Comparison of ENCODE assay signal across 1 cellular context in the genomic region with DNA sequence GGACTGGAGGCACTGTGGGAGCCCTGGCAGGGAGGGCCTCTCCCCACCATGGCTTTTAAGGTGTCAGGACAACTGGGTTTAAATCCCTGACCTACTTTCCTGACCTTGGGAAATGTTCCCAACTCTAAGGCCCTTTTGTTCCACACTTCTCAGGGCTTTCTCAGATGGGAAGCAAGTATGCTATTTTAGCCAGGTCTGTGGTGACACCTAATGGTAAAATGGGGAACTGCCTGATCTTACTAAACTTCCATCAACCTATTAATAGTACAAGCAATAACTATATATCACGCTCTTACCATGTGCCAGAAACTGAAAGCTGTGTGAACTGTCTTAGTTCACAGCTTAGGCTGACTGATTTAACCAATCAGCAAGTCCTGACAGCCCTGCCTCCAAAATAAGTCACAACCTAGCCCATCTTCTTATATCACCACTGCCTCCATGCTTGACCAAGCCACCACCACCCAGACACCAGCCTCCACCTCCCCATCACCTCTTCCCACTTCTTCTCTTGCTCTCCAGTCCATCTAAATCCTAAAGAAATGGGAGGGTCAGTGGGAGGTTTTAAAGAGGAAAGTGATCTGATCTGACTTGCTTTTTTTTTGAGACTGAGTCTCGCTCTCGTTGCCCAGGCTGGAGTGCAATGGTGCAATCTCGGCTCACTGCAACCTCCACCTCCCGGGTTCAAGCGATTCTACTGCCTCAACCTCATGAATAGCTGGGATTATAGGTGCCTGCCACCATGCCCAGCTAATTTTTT.
TF ChIP-seq lines count a peak whose summit lies in the region.

No MANE protein-coding gene starts in this region.

TF ChIP-seq in GM23338, 12 proteins besides CTCF, POLR2A, EP300 and RAD21 (continued from another document):
- TF ChIP-seq ZNF462 (CRISPR knock-in tag; IDR thresholded peaks at IDR 0.05) = no peak
- no peak for TF ChIP-seq EZH2 (IDR thresholded peaks at IDR 0.05; ENCODE audit: low read depth, unreplicated experiment)
- no peak for TF ChIP-seq EZH2phosphoT487 (IDR thresholded peaks at IDR 0.05; ENCODE audit: unreplicated experiment)
- no peak for TF ChIP-seq ZNF114 (CRISPR knock-in tag; IDR thresholded peaks at IDR 0.05)
- no peak for TF ChIP-seq JUNB (IDR thresholded peaks at IDR 0.05; ENCODE audit: unreplicated experiment)
- TF ChIP-seq NANOG (IDR thresholded peaks at IDR 0.05; ENCODE audit: borderline replicate concordance) = no peak
- no peak for TF ChIP-seq STAT1 (IDR thresholded peaks at IDR 0.05; ENCODE audit: unreplicated experiment)
- no peak for TF ChIP-seq POLR2AphosphoS5 (IDR thresholded peaks at IDR 0.05; ENCODE audit: low read depth)
- TF ChIP-seq, protein P1, sequence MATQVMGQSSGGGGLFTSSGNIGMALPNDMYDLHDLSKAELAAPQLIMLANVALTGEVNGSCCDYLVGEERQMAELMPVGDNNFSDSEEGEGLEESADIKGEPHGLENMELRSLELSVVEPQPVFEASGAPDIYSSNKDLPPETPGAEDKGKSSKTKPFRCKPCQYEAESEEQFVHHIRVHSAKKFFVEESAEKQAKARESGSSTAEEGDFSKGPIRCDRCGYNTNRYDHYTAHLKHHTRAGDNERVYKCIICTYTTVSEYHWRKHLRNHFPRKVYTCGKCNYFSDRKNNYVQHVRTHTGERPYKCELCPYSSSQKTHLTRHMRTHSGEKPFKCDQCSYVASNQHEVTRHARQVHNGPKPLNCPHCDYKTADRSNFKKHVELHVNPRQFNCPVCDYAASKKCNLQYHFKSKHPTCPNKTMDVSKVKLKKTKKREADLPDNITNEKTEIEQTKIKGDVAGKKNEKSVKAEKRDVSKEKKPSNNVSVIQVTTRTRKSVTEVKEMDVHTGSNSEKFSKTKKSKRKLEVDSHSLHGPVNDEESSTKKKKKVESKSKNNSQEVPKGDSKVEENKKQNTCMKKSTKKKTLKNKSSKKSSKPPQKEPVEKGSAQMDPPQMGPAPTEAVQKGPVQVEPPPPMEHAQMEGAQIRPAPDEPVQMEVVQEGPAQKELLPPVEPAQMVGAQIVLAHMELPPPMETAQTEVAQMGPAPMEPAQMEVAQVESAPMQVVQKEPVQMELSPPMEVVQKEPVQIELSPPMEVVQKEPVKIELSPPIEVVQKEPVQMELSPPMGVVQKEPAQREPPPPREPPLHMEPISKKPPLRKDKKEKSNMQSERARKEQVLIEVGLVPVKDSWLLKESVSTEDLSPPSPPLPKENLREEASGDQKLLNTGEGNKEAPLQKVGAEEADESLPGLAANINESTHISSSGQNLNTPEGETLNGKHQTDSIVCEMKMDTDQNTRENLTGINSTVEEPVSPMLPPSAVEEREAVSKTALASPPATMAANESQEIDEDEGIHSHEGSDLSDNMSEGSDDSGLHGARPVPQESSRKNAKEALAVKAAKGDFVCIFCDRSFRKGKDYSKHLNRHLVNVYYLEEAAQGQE (IDR thresholded peaks at IDR 0.05; ENCODE audit: unreplicated experiment) = no peak
